1 cellular context compared by ENCODE assay signal in the genomic region with DNA sequence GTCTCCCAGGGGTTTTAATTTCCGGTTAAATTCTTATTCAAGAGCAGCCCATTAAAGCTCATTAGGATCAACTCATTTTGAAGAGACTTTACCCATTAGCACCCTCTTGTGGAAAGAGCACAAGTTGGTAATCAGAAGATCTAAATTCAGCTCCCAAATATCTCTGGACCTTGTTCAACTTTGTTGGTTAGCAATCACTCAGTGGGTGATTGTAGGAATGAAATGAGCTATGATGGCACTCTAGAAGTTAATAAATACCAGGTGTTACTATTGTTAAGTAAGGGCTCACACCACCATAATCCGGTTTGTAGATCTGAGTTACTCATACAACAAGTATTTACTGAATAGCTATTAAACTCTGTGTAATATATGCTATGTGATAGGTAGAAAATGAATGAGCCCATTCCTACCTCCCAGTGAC.
TF ChIP-seq lines count a peak whose summit lies in the region.

No MANE protein-coding gene starts in this region.

TF ChIP-seq in WTC11, 78 proteins besides CTCF, POLR2A, EP300 and RAD21 (continued from another document):
- TF ChIP-seq, protein P1, sequence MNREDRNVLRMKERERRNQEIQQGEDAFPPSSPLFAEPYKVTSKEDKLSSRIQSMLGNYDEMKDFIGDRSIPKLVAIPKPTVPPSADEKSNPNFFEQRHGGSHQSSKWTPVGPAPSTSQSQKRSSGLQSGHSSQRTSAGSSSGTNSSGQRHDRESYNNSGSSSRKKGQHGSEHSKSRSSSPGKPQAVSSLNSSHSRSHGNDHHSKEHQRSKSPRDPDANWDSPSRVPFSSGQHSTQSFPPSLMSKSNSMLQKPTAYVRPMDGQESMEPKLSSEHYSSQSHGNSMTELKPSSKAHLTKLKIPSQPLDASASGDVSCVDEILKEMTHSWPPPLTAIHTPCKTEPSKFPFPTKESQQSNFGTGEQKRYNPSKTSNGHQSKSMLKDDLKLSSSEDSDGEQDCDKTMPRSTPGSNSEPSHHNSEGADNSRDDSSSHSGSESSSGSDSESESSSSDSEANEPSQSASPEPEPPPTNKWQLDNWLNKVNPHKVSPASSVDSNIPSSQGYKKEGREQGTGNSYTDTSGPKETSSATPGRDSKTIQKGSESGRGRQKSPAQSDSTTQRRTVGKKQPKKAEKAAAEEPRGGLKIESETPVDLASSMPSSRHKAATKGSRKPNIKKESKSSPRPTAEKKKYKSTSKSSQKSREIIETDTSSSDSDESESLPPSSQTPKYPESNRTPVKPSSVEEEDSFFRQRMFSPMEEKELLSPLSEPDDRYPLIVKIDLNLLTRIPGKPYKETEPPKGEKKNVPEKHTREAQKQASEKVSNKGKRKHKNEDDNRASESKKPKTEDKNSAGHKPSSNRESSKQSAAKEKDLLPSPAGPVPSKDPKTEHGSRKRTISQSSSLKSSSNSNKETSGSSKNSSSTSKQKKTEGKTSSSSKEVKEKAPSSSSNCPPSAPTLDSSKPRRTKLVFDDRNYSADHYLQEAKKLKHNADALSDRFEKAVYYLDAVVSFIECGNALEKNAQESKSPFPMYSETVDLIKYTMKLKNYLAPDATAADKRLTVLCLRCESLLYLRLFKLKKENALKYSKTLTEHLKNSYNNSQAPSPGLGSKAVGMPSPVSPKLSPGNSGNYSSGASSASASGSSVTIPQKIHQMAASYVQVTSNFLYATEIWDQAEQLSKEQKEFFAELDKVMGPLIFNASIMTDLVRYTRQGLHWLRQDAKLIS (CRISPR knock-in tag; IDR thresholded peaks at IDR 0.05; ENCODE audit: borderline replicate concordance): no peak
- TF ChIP-seq FOXK1 (CRISPR knock-in tag; IDR thresholded peaks at IDR 0.05) (no peak), ZNF121 (CRISPR knock-in tag; IDR thresholded peaks at IDR 0.05) (no peak), SP1 (CRISPR knock-in tag; conservative IDR thresholded peaks at IDR 0.05) (no peak), OVOL2 (CRISPR knock-in tag; IDR thresholded peaks at IDR 0.05; ENCODE audit: borderline replicate concordance) (no peak)
- TF ChIP-seq, protein P2, sequence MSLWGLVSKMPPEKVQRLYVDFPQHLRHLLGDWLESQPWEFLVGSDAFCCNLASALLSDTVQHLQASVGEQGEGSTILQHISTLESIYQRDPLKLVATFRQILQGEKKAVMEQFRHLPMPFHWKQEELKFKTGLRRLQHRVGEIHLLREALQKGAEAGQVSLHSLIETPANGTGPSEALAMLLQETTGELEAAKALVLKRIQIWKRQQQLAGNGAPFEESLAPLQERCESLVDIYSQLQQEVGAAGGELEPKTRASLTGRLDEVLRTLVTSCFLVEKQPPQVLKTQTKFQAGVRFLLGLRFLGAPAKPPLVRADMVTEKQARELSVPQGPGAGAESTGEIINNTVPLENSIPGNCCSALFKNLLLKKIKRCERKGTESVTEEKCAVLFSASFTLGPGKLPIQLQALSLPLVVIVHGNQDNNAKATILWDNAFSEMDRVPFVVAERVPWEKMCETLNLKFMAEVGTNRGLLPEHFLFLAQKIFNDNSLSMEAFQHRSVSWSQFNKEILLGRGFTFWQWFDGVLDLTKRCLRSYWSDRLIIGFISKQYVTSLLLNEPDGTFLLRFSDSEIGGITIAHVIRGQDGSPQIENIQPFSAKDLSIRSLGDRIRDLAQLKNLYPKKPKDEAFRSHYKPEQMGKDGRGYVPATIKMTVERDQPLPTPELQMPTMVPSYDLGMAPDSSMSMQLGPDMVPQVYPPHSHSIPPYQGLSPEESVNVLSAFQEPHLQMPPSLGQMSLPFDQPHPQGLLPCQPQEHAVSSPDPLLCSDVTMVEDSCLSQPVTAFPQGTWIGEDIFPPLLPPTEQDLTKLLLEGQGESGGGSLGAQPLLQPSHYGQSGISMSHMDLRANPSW (CRISPR knock-in tag; conservative IDR thresholded peaks at IDR 0.05; ENCODE audit: low read depth): no peak
